ENCODE assay signal across 1 cellular context in genomic region chr9:138077898-138078540, GRCh38.
TF ChIP-seq lines count a peak whose summit lies in the region.

No MANE protein-coding gene starts in this region.

TF ChIP-seq in SK-N-SH, 30 proteins besides CTCF, POLR2A, EP300 and RAD21 (continued from another document):
- TF ChIP-seq RXRA (IDR thresholded peaks at IDR 0.05; ENCODE audit: borderline replicate concordance, low read depth) (no peak), CHD2 (IDR thresholded peaks at IDR 0.05; ENCODE audit: low read length, partially characterized antibody) (no peak), SMC3 (IDR thresholded peaks at IDR 0.05; ENCODE audit: low read depth, low read length) (no peak), EZH2phosphoT487 (IDR thresholded peaks at IDR 0.05; ENCODE audit: borderline replicate concordance, low read depth) (no peak), USF1 (IDR thresholded peaks at IDR 0.05; ENCODE audit: borderline replicate concordance, low read depth) (no peak), SIN3A (IDR thresholded peaks at IDR 0.05; ENCODE audit: borderline replicate concordance, low read depth, low read length) (no peak), POLR2AphosphoS5 (IDR thresholded peaks at IDR 0.05; ENCODE audit: low read depth, low read length) (no peak), FOSL2 (IDR thresholded peaks at IDR 0.05; ENCODE audit: borderline replicate concordance, low read depth) (no peak)
